Comparison of ENCODE assay signal across 1 cellular context in genomic region chr1:37946703-37947360, GRCh38.
A peak's percentile ranks its signal among the peaks of the same experiment; 100 is the strongest.
TF ChIP-seq lines count a peak whose summit lies in the region.

INPP5B (minus strand) TSS chr1:37947053; CDS start chr1:37946308, 745 bp downstream.

TF ChIP-seq in HepG2, 621 proteins besides CTCF, POLR2A, EP300 and RAD21 (continued from another document and continues in another):
- TF ChIP-seq ZNF646 (CRISPR knock-in tag; IDR thresholded peaks at IDR 0.05): no peak
- 0 out of 2 replicates have a peak, but pooled peaks have one; percentile 32 for TF ChIP-seq MIXL1 (CRISPR knock-in tag; IDR thresholded peaks at IDR 0.05)
- peak; percentile 80 for TF ChIP-seq MYC (CRISPR knock-in tag; IDR thresholded peaks at IDR 0.05; ENCODE audit: borderline replicate concordance)
- TF ChIP-seq, protein P1, sequence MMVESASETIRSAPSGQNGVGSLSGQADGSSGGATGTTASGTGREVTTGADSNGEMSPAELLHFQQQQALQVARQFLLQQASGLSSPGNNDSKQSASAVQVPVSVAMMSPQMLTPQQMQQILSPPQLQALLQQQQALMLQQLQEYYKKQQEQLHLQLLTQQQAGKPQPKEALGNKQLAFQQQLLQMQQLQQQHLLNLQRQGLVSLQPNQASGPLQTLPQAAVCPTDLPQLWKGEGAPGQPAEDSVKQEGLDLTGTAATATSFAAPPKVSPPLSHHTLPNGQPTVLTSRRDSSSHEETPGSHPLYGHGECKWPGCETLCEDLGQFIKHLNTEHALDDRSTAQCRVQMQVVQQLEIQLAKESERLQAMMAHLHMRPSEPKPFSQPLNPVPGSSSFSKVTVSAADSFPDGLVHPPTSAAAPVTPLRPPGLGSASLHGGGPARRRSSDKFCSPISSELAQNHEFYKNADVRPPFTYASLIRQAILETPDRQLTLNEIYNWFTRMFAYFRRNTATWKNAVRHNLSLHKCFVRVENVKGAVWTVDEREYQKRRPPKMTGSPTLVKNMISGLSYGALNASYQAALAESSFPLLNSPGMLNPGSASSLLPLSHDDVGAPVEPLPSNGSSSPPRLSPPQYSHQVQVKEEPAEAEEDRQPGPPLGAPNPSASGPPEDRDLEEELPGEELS (CRISPR knock-in tag; IDR thresholded peaks at IDR 0.05): no peak
- peak; percentile 59; the same call in 1 of the 2 replicates for TF ChIP-seq ZNF331 (CRISPR knock-in tag; IDR thresholded peaks at IDR 0.05)
- 0 out of 2 replicates have a peak, but pooled peaks have one; percentile 15 for TF ChIP-seq ZNF12 (CRISPR knock-in tag; IDR thresholded peaks at IDR 0.05)
- no peak for TF ChIP-seq NFRKB (IDR thresholded peaks at IDR 0.05)
- no peak for TF ChIP-seq POLR2AphosphoS2 (IDR thresholded peaks at IDR 0.05; ENCODE audit: low read depth, low read length)
- peak; percentile 46; the same call in 1 of the 2 replicates for TF ChIP-seq GMEB1 (CRISPR knock-in tag; IDR thresholded peaks at IDR 0.05; ENCODE audit: borderline replicate concordance)
- TF ChIP-seq ZNF609 (CRISPR knock-in tag; IDR thresholded peaks at IDR 0.05; ENCODE audit: borderline replicate concordance): no peak; the same call in 1 of the 2 replicates
- TF ChIP-seq TFAP4 (IDR thresholded peaks at IDR 0.05; ENCODE audit: borderline replicate concordance, low read depth): peak; percentile 67; the same call in 1 of the 2 replicates
- TF ChIP-seq, protein P2, sequence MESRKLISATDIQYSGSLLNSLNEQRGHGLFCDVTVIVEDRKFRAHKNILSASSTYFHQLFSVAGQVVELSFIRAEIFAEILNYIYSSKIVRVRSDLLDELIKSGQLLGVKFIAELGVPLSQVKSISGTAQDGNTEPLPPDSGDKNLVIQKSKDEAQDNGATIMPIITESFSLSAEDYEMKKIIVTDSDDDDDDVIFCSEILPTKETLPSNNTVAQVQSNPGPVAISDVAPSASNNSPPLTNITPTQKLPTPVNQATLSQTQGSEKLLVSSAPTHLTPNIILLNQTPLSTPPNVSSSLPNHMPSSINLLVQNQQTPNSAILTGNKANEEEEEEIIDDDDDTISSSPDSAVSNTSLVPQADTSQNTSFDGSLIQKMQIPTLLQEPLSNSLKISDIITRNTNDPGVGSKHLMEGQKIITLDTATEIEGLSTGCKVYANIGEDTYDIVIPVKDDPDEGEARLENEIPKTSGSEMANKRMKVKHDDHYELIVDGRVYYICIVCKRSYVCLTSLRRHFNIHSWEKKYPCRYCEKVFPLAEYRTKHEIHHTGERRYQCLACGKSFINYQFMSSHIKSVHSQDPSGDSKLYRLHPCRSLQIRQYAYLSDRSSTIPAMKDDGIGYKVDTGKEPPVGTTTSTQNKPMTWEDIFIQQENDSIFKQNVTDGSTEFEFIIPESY (CRISPR knock-in tag; IDR thresholded peaks at IDR 0.05): 0 out of 2 replicates have a peak, but pooled peaks have one; percentile 6
- TF ChIP-seq ZMAT3 (CRISPR knock-in tag; conservative IDR thresholded peaks at IDR 0.05): no peak
- TF ChIP-seq, protein P3, sequence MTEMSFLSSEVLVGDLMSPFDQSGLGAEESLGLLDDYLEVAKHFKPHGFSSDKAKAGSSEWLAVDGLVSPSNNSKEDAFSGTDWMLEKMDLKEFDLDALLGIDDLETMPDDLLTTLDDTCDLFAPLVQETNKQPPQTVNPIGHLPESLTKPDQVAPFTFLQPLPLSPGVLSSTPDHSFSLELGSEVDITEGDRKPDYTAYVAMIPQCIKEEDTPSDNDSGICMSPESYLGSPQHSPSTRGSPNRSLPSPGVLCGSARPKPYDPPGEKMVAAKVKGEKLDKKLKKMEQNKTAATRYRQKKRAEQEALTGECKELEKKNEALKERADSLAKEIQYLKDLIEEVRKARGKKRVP (CRISPR knock-in tag; IDR thresholded peaks at IDR 0.05): peak in 1 of 2 experiments; percentile 98; a peak in 2 of 4 replicates
- TF ChIP-seq, protein P4, sequence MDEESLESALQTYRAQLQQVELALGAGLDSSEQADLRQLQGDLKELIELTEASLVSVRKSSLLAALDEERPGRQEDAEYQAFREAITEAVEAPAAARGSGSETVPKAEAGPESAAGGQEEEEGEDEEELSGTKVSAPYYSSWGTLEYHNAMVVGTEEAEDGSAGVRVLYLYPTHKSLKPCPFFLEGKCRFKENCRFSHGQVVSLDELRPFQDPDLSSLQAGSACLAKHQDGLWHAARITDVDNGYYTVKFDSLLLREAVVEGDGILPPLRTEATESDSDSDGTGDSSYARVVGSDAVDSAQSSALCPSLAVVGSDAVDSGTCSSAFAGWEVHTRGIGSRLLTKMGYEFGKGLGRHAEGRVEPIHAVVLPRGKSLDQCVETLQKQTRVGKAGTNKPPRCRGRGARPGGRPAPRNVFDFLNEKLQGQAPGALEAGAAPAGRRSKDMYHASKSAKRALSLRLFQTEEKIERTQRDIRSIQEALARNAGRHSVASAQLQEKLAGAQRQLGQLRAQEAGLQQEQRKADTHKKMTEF (CRISPR knock-in tag; IDR thresholded peaks at IDR 0.05): peak; percentile 42; the same call in 1 of the 2 replicates
- no peak for TF ChIP-seq SRSF9 (IDR thresholded peaks at IDR 0.05; ENCODE audit: borderline replicate concordance, insufficient read depth, low read depth, low read length, poor library complexity, severe bottlenecking)
- TF ChIP-seq, protein P5, sequence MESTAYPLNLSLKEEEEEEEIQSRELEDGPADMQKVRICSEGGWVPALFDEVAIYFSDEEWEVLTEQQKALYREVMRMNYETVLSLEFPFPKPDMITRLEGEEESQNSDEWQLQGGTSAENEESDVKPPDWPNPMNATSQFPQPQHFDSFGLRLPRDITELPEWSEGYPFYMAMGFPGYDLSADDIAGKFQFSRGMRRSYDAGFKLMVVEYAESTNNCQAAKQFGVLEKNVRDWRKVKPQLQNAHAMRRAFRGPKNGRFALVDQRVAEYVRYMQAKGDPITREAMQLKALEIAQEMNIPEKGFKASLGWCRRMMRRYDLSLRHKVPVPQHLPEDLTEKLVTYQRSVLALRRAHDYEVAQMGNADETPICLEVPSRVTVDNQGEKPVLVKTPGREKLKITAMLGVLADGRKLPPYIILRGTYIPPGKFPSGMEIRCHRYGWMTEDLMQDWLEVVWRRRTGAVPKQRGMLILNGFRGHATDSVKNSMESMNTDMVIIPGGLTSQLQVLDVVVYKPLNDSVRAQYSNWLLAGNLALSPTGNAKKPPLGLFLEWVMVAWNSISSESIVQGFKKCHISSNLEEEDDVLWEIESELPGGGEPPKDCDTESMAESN (CRISPR knock-in tag; conservative IDR thresholded peaks at IDR 0.05): 0 out of 2 replicates have a peak, but pooled peaks have one; percentile 43
- no peak for TF ChIP-seq ZXDC (CRISPR knock-in tag; IDR thresholded peaks at IDR 0.05)
- no peak for TF ChIP-seq ZFP36 (IDR thresholded peaks at IDR 0.05; ENCODE audit: borderline replicate concordance, low read depth, low read length, partially characterized antibody)
- peak; percentile 40; the same call in 1 of the 2 replicates for TF ChIP-seq RXRA (CRISPR knock-in tag; IDR thresholded peaks at IDR 0.05)
